In the genomic region with DNA sequence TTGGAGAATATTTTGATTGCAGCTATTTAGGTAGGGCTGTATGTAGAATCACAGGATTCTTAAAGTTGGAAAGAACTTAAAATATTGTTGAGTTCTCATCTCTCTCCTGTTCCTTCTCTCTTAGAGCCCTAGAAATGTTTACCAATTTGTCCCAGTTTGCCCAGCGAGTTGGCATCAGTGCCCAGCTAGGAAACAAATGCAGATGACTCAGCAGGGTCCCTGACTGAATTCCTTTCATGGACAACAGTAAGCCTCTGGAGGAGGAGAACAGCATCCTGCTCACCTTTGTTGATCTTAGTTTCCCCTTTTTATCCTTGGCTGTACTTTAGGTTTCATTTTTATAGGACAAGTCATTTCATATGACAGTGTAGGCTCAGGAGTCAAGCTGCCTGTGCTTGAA, we compare ENCODE assay signal across 18 cellular contexts.
"Had no signal": no experiment of that assay in that cellular context is flagged by ENCODE, and none has a peak within 500 bp of the region (broad histone marks: within the 10 kb centered on the region; RNA-seq: fewer than 3 reads in every experiment).

No MANE protein-coding gene starts in this region.

- H3K4me1 ChIP-seq: gastrocnemius medialis, prostate gland, right lobe of liver had no signal

- H3K36me3 ChIP-seq: gastrocnemius medialis, neutrophil, prostate gland, right lobe of liver had no signal

- H3K4me3 ChIP-seq: gastrocnemius medialis, hepatocyte, lung, prostate gland, right lobe of liver had no signal

- H3K4me2 ChIP-seq: hepatocyte had no signal

- H3K9me3 ChIP-seq: gastrocnemius medialis, neutrophil, prostate gland, right lobe of liver had no signal

- H3K27ac ChIP-seq: gastrocnemius medialis, hepatocyte, neutrophil, prostate gland, right lobe of liver, VCaP had no signal

- H3K27me3 ChIP-seq: gastrocnemius medialis, hepatocyte, right lobe of liver had no signal

- H2AFZ ChIP-seq: hepatocyte had no signal

- ATAC-seq: activated CD4-positive, alpha-beta T cell treated with anti-CD3 and anti-CD28 coated beads for 36 hours; activated naive CD8-positive, alpha-beta T cell treated with anti-CD3 and anti-CD28 coated beads, Interleukin-2, amount 50 U/mL, for 24 hours; gastrocnemius medialis; naive thymus-derived CD8-positive, alpha-beta T cell; stimulated activated naive B cell treated with anti-CD40 and anti-IgM and Interleukin-4, amounts not matched to agents 10 μg/mL and 1 μg/mL and 100 μg/mL, for 72 hours had no signal

- H3K79me2 ChIP-seq: hepatocyte had no signal

- DNase-seq: activated CD4-positive, alpha-beta memory T cell treated with anti-CD3 and anti-CD28 coated beads, Interleukin-2, amount 10 ng/mL, durations not matched to agents 7 days and 5 days; activated CD4-positive, alpha-beta T cell treated with anti-CD3 and anti-CD28 coated beads for 36 hours; activated naive CD4-positive, alpha-beta T cell treated with Interleukin-2 at 50 U/mL for 16 hours; activated naive CD8-positive, alpha-beta T cell treated with anti-CD3 and anti-CD28 coated beads, Interleukin-2, amount 50 U/mL, for 24 hours; cortex of kidney; effector CD8-positive, alpha-beta T cell; gastrocnemius medialis; naive thymus-derived CD8-positive, alpha-beta T cell; right lobe of liver; stimulated activated CD4-positive, alpha-beta T cell treated with anti-CD3 and anti-CD28 coated beads, Interleukin-2, amount 100 ng/mL, for 24 hours; stimulated activated naive B cell treated with anti-CD40 and anti-IgM and Interleukin-4, amounts not matched to agents 10 μg/mL and 1 μg/mL and 100 μg/mL, for 72 hours; T-helper 9 cell; trophoblast cell had no signal
